Comparison of ENCODE assay signal across 8 cellular contexts in the genomic region with DNA sequence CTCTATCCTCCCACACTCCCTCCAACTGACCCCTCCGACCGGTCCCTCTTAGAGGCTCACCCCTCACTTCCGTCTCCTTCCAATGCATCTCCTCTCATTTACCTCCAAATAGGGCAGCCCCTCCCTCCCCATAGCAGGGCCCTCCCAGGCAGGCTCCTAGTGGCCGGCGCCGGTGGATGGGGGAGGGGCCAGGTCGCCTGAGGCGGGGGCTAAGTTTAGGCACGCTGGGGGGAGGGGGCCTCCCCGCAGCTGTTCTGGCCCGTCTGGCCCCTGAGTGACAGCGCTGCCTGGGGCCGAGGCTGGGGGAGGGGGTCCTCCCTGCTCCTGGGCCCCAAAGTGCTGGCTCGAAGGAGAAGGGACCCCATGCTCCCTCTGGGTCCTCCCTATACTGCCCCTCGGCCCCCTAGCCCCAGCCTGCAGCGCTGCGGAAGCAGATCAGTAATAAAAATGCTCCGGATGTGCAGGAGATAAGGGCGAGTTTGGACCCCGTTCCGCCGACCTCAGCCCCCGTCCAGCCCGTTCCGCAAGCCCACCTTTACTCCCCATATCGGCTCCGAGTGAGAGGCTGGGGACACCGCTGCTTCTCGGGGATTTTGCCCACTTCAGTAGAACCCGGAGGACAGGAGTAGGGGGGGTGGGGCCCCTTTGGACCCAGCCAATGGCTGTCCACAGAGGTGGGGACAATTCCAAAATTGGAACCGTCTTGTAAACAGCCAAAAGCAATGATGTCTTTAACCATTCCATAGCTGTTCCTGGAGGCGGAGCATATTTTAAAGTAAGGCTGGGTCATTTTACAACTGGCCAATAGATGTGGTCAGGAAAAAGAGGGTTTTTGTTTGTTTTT. TPM values are rescaled to one million over a fixed set of nuclear protein-coding genes. Genes with fewer than 3 reads are reported as not detected.
DNase-seq lines count a peak whose midpoint lies in the region; ATAC-seq, FAIRE-seq and TF ChIP-seq lines count a peak whose summit lies in the region.

No MANE protein-coding gene starts in this region.

- H4K20me1 ChIP-seq in H1 (replicated peaks in 1 of 2; ENCODE audit: control insufficient read depth in 1 of 2, insufficient read depth in 2 of 2, low read length in 2 of 2), result peaks cover 0 to 10% of the 10 kb centered on the region in 2 experiments

- no peak for TF ChIP-seq RAD21 in H1 (IDR thresholded peaks at IDR 0.05 in 1 of 2, conservative IDR thresholded peaks at IDR 0.05 in 1 of 2; ENCODE audit: low read depth in 2 of 2, low read length in 2 of 2)

- H3K18ac ChIP-seq in H1 (ENCODE audit: extremely low read depth, low read length), result no peak overlapping the region; the same call in 1 of the 2 replicates

- TF ChIP-seq POLR2A in H1 (IDR thresholded peaks at IDR 0.05; ENCODE audit: control extremely low read depth in 1 of 2, low read depth in 2 of 2, low read length in 2 of 2), result no peak

- no peak overlapping the region for H4K91ac ChIP-seq in H1 (replicated peaks; ENCODE audit: insufficient read length, low read length)

- peak overlapping the region; percentile 89 for H3K56ac ChIP-seq in H1 (replicated peaks; ENCODE audit: insufficient read length, low read depth, low read length)

- peaks cover 5% of the 10 kb centered on the region; the same call in 1 of the 2 replicates for H3K23me2 ChIP-seq in H1 (ENCODE audit: low read depth, low read length)

- ATAC-seq in HG03095 (IDR thresholded peaks at IDR 0.05; ENCODE audit: unreplicated experiment), result no peak

- H3K79me1 ChIP-seq in H1 (ENCODE audit: low read depth, low read length), result no peaks in the 10 kb centered on the region

- no peak overlapping the region for H2BK20ac ChIP-seq in H1 (ENCODE audit: low read length)

- H3K36me3 ChIP-seq in H1 (ENCODE audit: control insufficient read depth in 2 of 4, insufficient read depth in 4 of 4, low read length in 3 of 4), result peaks cover 0 to 2% (median 0%) of the 10 kb centered on the region in 4 experiments; a peak in 2 of 8 replicates

- peak overlapping the region; percentile 81 for H3K4ac ChIP-seq in H1 (replicated peaks; ENCODE audit: insufficient read length, low read depth, low read length)

- peak in 1 of 2 experiments; percentile 38; a peak in 1 of 3 replicates for TF ChIP-seq EP300 in H1 (IDR thresholded peaks at IDR 0.05; ENCODE audit: borderline replicate concordance in 1 of 2, low read depth in 2 of 2, low read length in 2 of 2)

- H2AK5ac ChIP-seq in H1 (ENCODE audit: low read depth, low read length), result no peak overlapping the region

- H3K9ac ChIP-seq in H1 (replicated peaks in 1 of 4; ENCODE audit: extremely low read depth in 1 of 4, low read depth in 3 of 4, low read length in 3 of 4), result no peak overlapping the region; a peak in 1 of 7 replicates

- H2BK12ac ChIP-seq in H1 (ENCODE audit: low read depth, low read length), result peak overlapping the region; percentile 29; the same call in 1 of the 2 replicates

- peak overlapping the region; percentile 77; the same call in 1 of the 2 replicates for H4K8ac ChIP-seq in H1 (ENCODE audit: extremely low read depth, insufficient read depth, low read length)

- FAIRE-seq in H1 (lab: Jason Lieb, UNC), result no peak

- no peaks in the 10 kb centered on the region for H3K9me3 ChIP-seq in H1 (ENCODE audit: insufficient read depth in 2 of 2, low read depth in 1 of 2, low read length in 1 of 2)

- H3K4me2 ChIP-seq in H1 (ENCODE audit: insufficient read depth in 1 of 2, low read depth in 2 of 2, low read length in 2 of 2), result peak overlapping the region; percentile 38 to 79

- H2BK15ac ChIP-seq in H1 (ENCODE audit: low read length), result no peak overlapping the region

- POLR2A ChIA-PET in GM10248 (lab: Yijun Ruan, JAX), result no interaction called here
- POLR2A ChIA-PET in H1 (lab: Charles Lee; ENCODE audit: partially characterized antibody), result interaction anchor here (0.6 to 4.6 kb wide), 4 partner anchors 14 to 25 kb away, joined by 3 to 25 read pairs (median 4); a partner anchor contains a TSS

- no peak overlapping the region for H2BK120ac ChIP-seq in H1 (replicated peaks; ENCODE audit: low read depth, low read length)

- H3K27me3 ChIP-seq in H1 (replicated peaks in 1 of 4; ENCODE audit: control insufficient read depth in 3 of 4, extremely low read depth in 1 of 4, insufficient read depth in 3 of 4, low read length in 3 of 4), result peaks cover 0 to 4% (median 0%) of the 10 kb centered on the region in 4 experiments; a peak in 2 of 7 replicates

- WGBS in H1 (ENCODE audit: extremely low coverage in 1 of 2, insufficient coverage in 1 of 2, insufficient read length in 1 of 2, insufficient replicate concordance in 2 of 2, low coverage in 1 of 2, low lambda C conversion rate in 2 of 2, missing lambda C conversion rate in 1 of 2), 2 experiments, result 5% methylated on average over 28 of the region's 32 CpGs; no CpG with 5 or more reads in 1 of the 2 experiments

- DNase-seq in GM10248 (ENCODE audit: extremely low spot score) (peak; percentile 78), OCI-M1 (lab: John Stamatoyannopoulos, UW) (peak; percentile 88), H1 (ENCODE audit: low read depth in 1 of 2, low spot score in 2 of 2) (peak in 1 of 2 experiments; percentile 89), midbrain (lab: John Stamatoyannopoulos, UW) (peak; percentile 24), glomerular visceral epithelial cell (ENCODE audit: extremely low spot score) (no peak), NCI-H69 (lab: John Stamatoyannopoulos, UW) (no peak), NCI-H446 (lab: John Stamatoyannopoulos, UW) (no peak)

- peak overlapping the region; percentile 24 to 78 (median 66) for H3K4me3 ChIP-seq in H1 (ENCODE audit: extremely low read depth in 1 of 4, insufficient read depth in 2 of 4, low read depth in 3 of 4, low read length in 4 of 4)

- H2AFZ ChIP-seq in H1 (ENCODE audit: low read length), result no peak overlapping the region

- H3K23ac ChIP-seq in H1 (ENCODE audit: insufficient read length), result no peak overlapping the region

- no peak overlapping the region for H3K14ac ChIP-seq in H1 (ENCODE audit: insufficient read length)

- CTCF ChIA-PET in GM10248 (lab: Yijun Ruan, JAX), result interaction anchor here (1.0 to 1.5 kb wide), 4 partner anchors 13 to 66 kb away, joined by 3 to 7 read pairs (median 5); a partner anchor contains a TSS
- CTCF ChIA-PET in H1 (lab: Charles Lee; ENCODE audit: partially characterized antibody), result interaction anchor here (0.9 to 1.5 kb wide), 5 partner anchors 9 to 78 kb away, joined by 3 to 5 read pairs (median 3); no protein-coding TSS in a partner anchor

- H4K5ac ChIP-seq in H1 (ENCODE audit: insufficient read length, low read depth, low read length), result peak overlapping the region; percentile 6

- peaks cover 0 to 4% (median 3%) of the 10 kb centered on the region in 4 experiments; a peak in 5 of 7 replicates for H3K4me1 ChIP-seq in H1 (replicated peaks in 1 of 4; ENCODE audit: control insufficient read depth in 3 of 4, insufficient read depth in 4 of 4, low read length in 3 of 4)

- H3K79me2 ChIP-seq in H1 (ENCODE audit: control insufficient read depth in 1 of 2, insufficient read depth in 2 of 2, low read length in 2 of 2), result no peaks in the 10 kb centered on the region

- peak overlapping the region; percentile 39; the same call in 1 of the 2 replicates for H3K27ac ChIP-seq in H1 (ENCODE audit: low read depth, low read length)

- no peak for TF ChIP-seq CTCF in GM10248 (IDR thresholded peaks at IDR 0.05; ENCODE audit: control extremely low read depth, extremely low read depth, low read depth, missing control alignments)
- no peak for TF ChIP-seq CTCF in H1 (IDR thresholded peaks at IDR 0.05; ENCODE audit: control extremely low read depth in 1 of 3, insufficient read depth in 1 of 3, low read depth in 1 of 3, low read length in 3 of 3)

- peak overlapping the region; percentile 20; the same call in 1 of the 2 replicates for H2BK5ac ChIP-seq in H1 (ENCODE audit: low read depth, low read length)

RNA-seq across cellular contexts. Expression of a gene that starts 4.0 kb away (rescaled TPM):
- 21.1 and 21.6 TPM in 2 replicates for total RNA-seq in H1 (2021; fragmentation: NEBNext Ultra II Directional; extraction: Animal tissue kit (Norgen Biotek cat#: 25700))
- 21.0 and 33.5 TPM in 2 replicates for polyA plus RNA-seq in H1 (2011; rRNA removed)
- 19.9 TPM for polyA plus RNA-seq in H1 (2011; cell fraction: cytosol; rRNA removed)
- 19.7 TPM for polyA plus RNA-seq in H1 (2011; cell fraction: nucleus; rRNA removed)
- 19.1 to 26.5 TPM (median 23.9 TPM) in 4 replicates for polyA plus RNA-seq in H1 (2012, experiment 1 of 2)
- polyA plus RNA-seq in H1 (2012, experiment 2 of 2), result 24.8 TPM
- 32.6 TPM for polyA plus RNA-seq in H1 (2013, experiment 1 of 2)
- 36.9 TPM for polyA plus RNA-seq in H1 (2013, experiment 2 of 2)
- 9.5 and 14.4 TPM in 2 replicates for polyA minus RNA-seq in H1 (2011; rRNA and poly(A)+ RNA removed)
- polyA minus RNA-seq in H1 (2011; cell fraction: cytosol; rRNA and poly(A)+ RNA removed), result 8.3 TPM
- 9.9 TPM for polyA minus RNA-seq in H1 (2011; cell fraction: nucleus; rRNA and poly(A)+ RNA removed)

RNA-seq across cellular contexts. Expression of a gene that starts 5.4 kb away (rescaled TPM):
- 11.0 and 12.2 TPM in 2 replicates for total RNA-seq in H1 (2021; fragmentation: NEBNext Ultra II Directional; extraction: Animal tissue kit (Norgen Biotek cat#: 25700))
- polyA plus RNA-seq in H1 (2011; rRNA removed), result 14.4 and 17.5 TPM in 2 replicates
- 20.7 TPM for polyA plus RNA-seq in H1 (2011; cell fraction: cytosol; rRNA removed)
- polyA plus RNA-seq in H1 (2011; cell fraction: nucleus; rRNA removed), result 17.1 TPM
- 12.0 to 16.7 TPM (median 14.4 TPM) in 4 replicates for polyA plus RNA-seq in H1 (2012, experiment 1 of 2)
- polyA plus RNA-seq in H1 (2012, experiment 2 of 2), result 13.0 TPM
- polyA plus RNA-seq in H1 (2013, experiment 1 of 2), result 35.8 TPM
- polyA plus RNA-seq in H1 (2013, experiment 2 of 2), result 34.9 TPM
- 2.3 and 4.2 TPM in 2 replicates for polyA minus RNA-seq in H1 (2011; rRNA and poly(A)+ RNA removed)
- 4.3 TPM for polyA minus RNA-seq in H1 (2011; cell fraction: cytosol; rRNA and poly(A)+ RNA removed)
- 5.6 TPM for polyA minus RNA-seq in H1 (2011; cell fraction: nucleus; rRNA and poly(A)+ RNA removed)

RNA-seq across cellular contexts. Expression of a gene that starts 14.4 kb away (rescaled TPM):
- 135 and 138 TPM in 2 replicates for total RNA-seq in H1 (2021; fragmentation: NEBNext Ultra II Directional; extraction: Animal tissue kit (Norgen Biotek cat#: 25700))
- 89.7 and 163 TPM in 2 replicates for polyA plus RNA-seq in H1 (2011; rRNA removed)
- polyA plus RNA-seq in H1 (2011; cell fraction: cytosol; rRNA removed), result 92.0 TPM
- 116 TPM for polyA plus RNA-seq in H1 (2011; cell fraction: nucleus; rRNA removed)
- polyA plus RNA-seq in H1 (2012, experiment 1 of 2), result 79.3 to 101 TPM (median 84.8 TPM) in 4 replicates
- 110 TPM for polyA plus RNA-seq in H1 (2012, experiment 2 of 2)
- 108 TPM for polyA plus RNA-seq in H1 (2013, experiment 1 of 2)
- polyA plus RNA-seq in H1 (2013, experiment 2 of 2), result 104 TPM
- 46.1 and 52.4 TPM in 2 replicates for polyA minus RNA-seq in H1 (2011; rRNA and poly(A)+ RNA removed)
- polyA minus RNA-seq in H1 (2011; cell fraction: cytosol; rRNA and poly(A)+ RNA removed), result 83.1 TPM
- polyA minus RNA-seq in H1 (2011; cell fraction: nucleus; rRNA and poly(A)+ RNA removed), result 102 TPM

RNA-seq across cellular contexts. Expression of a gene that starts 25.1 kb away (rescaled TPM):
- total RNA-seq in H1 (2021; fragmentation: NEBNext Ultra II Directional; extraction: Animal tissue kit (Norgen Biotek cat#: 25700)), result 1.3 and 2.7 TPM in 2 replicates
- polyA plus RNA-seq in H1 (2011; rRNA removed), result 0.44 and 1.2 TPM in 2 replicates
- 0.32 TPM for polyA plus RNA-seq in H1 (2011; cell fraction: cytosol; rRNA removed)
- polyA plus RNA-seq in H1 (2011; cell fraction: nucleus; rRNA removed), result 5.2 TPM
- polyA plus RNA-seq in H1 (2012, experiment 1 of 2), result 1.1 to 4.3 TPM (median 2.6 TPM) in 4 replicates
- 2.4 TPM for polyA plus RNA-seq in H1 (2012, experiment 2 of 2)
- 0.85 TPM for polyA plus RNA-seq in H1 (2013, experiment 1 of 2)
- 0.79 TPM for polyA plus RNA-seq in H1 (2013, experiment 2 of 2)
- polyA minus RNA-seq in H1 (2011; rRNA and poly(A)+ RNA removed), result 2.8 and 6.9 TPM in 2 replicates
- 1.5 TPM for polyA minus RNA-seq in H1 (2011; cell fraction: cytosol; rRNA and poly(A)+ RNA removed)
- 39.4 TPM for polyA minus RNA-seq in H1 (2011; cell fraction: nucleus; rRNA and poly(A)+ RNA removed)

Comparison
In these comparisons a context has a peak if more than half of its experiments do, and no peak if none do; other contexts are left out.
1. DNase-seq: peak in GM10248 (single experiment), OCI-M1 (single experiment) and midbrain (single experiment); none in glomerular visceral epithelial cell (single experiment), NCI-H69 (single experiment) and NCI-H446 (0 of 2).